In genomic region chr14:69620211-69620611, GRCh38 we compare ENCODE assay signal across 9 cellular contexts. TPM values are rescaled to one million over a fixed set of nuclear protein-coding genes. Genes with fewer than 3 reads are reported as not detected.
DNase-seq lines count a peak whose midpoint lies in the region; ATAC-seq and TF ChIP-seq lines count a peak whose summit lies in the region.
"Had no signal": no experiment of that assay in that cellular context is flagged by ENCODE, and none has a peak within 500 bp of the region (broad histone marks: within the 10 kb centered on the region; RNA-seq: fewer than 3 reads in every experiment).

No MANE protein-coding gene starts in this region.

- CTCF ChIA-PET in activated CD8-positive, alpha-beta memory T cell treated with anti-CD3 and anti-CD28 coated beads, Interleukin-2, amount 10 ng/mL, durations not matched to agents 7 days and 5 days (lab: Charles Lee), result interaction anchor here (1.1 kb wide), 1 partner anchor 8 kb away, joined by 3 read pairs; no protein-coding TSS in a partner anchor

- peak; percentile 59 for DNase-seq in activated CD8-positive, alpha-beta memory T cell treated with anti-CD3 and anti-CD28 coated beads, Interleukin-2, amount 10 ng/mL, durations not matched to agents 7 days and 5 days
- no peak for DNase-seq in activated CD8-positive, alpha-beta memory T cell treated with anti-CD3 and anti-CD28 coated beads for 24 hours
- DNase-seq in T-helper 17 cell, result no peak
- DNase-seq in chondrocyte (ENCODE audit: low spot score), result no peak
- no peak for DNase-seq in stimulated activated naive B cell treated with anti-CD40 and anti-IgM and Interleukin-4, amounts not matched to agents 10 μg/mL and 1 μg/mL and 100 μg/mL, for 72 hours
- DNase-seq in sciatic nerve (ENCODE audit: low spot score), result no peak
- no peak for DNase-seq in Right ventricle myocardium superior
- DNase-seq: NCI-H774 had no signal

- no peak for ATAC-seq in activated CD8-positive, alpha-beta memory T cell treated with anti-CD3 and anti-CD28 coated beads, Interleukin-2, amount 10 ng/mL, durations not matched to agents 7 days and 5 days
- peak; percentile 51 for ATAC-seq in T-helper 17 cell
- peak; percentile 33 to 42 for ATAC-seq in stimulated activated naive B cell treated with anti-CD40 and anti-IgM and Interleukin-4, amounts not matched to agents 10 μg/mL and 1 μg/mL and 100 μg/mL, for 72 hours (replicated peaks)
- no peak for ATAC-seq in sciatic nerve
- no peak for ATAC-seq in HG02884 (IDR thresholded peaks at IDR 0.05; ENCODE audit: unreplicated experiment)
- ATAC-seq in Right ventricle myocardium superior (ENCODE audit: poor library complexity), result no peak

- H3K4me3 Mint-ChIP-seq in activated CD8-positive, alpha-beta memory T cell treated with anti-CD3 and anti-CD28 coated beads, Interleukin-2, amount 10 ng/mL, durations not matched to agents 7 days and 5 days, result peak overlapping the region; percentile 22
- H3K4me3 Mint-ChIP-seq in T-helper 17 cell, result peak overlapping the region; percentile 71
- no peak overlapping the region for H3K4me3 Mint-ChIP-seq in chondrocyte (ENCODE audit: unreplicated experiment)
- peak overlapping the region; percentile 40 to 60 for H3K4me3 Mint-ChIP-seq in stimulated activated naive B cell treated with anti-CD40 and anti-IgM and Interleukin-4, amounts not matched to agents 10 μg/mL and 1 μg/mL and 100 μg/mL, for 72 hours

- H3K9me3 Mint-ChIP-seq in activated CD8-positive, alpha-beta memory T cell treated with anti-CD3 and anti-CD28 coated beads, Interleukin-2, amount 10 ng/mL, durations not matched to agents 7 days and 5 days (ENCODE audit: low read depth), result no peaks in the 10 kb centered on the region
- no peaks in the 10 kb centered on the region for H3K9me3 Mint-ChIP-seq in chondrocyte (ENCODE audit: low read depth)
- no peaks in the 10 kb centered on the region for H3K9me3 Mint-ChIP-seq in stimulated activated naive B cell treated with anti-CD40 and anti-IgM and Interleukin-4, amounts not matched to agents 10 μg/mL and 1 μg/mL and 100 μg/mL, for 72 hours

- H3K27me3 Mint-ChIP-seq in activated CD8-positive, alpha-beta memory T cell treated with anti-CD3 and anti-CD28 coated beads, Interleukin-2, amount 10 ng/mL, durations not matched to agents 7 days and 5 days, result no peaks in the 10 kb centered on the region
- H3K27me3 Mint-ChIP-seq in T-helper 17 cell (no peaks in the 10 kb centered on the region), chondrocyte (ENCODE audit: low read depth) (no peaks in the 10 kb centered on the region)
- no peaks in the 10 kb centered on the region for H3K27me3 Mint-ChIP-seq in stimulated activated naive B cell treated with anti-CD40 and anti-IgM and Interleukin-4, amounts not matched to agents 10 μg/mL and 1 μg/mL and 100 μg/mL, for 72 hours

- peaks cover 37% of the 10 kb centered on the region for H3K36me3 Mint-ChIP-seq in activated CD8-positive, alpha-beta memory T cell treated with anti-CD3 and anti-CD28 coated beads, Interleukin-2, amount 10 ng/mL, durations not matched to agents 7 days and 5 days
- H3K36me3 Mint-ChIP-seq in T-helper 17 cell (ENCODE audit: low read depth) (no peaks in the 10 kb centered on the region), chondrocyte (ENCODE audit: low read depth) (no peaks in the 10 kb centered on the region)
- peaks cover 12 to 32% of the 10 kb centered on the region in 2 donors for H3K36me3 Mint-ChIP-seq in stimulated activated naive B cell treated with anti-CD40 and anti-IgM and Interleukin-4, amounts not matched to agents 10 μg/mL and 1 μg/mL and 100 μg/mL, for 72 hours

- TF ChIP-seq CTCF in chondrocyte (IDR thresholded peaks at IDR 0.05), result no peak

- H3K9me3 ChIP-seq in T-helper 17 cell (ENCODE audit: control insufficient read depth, low read length, poor library complexity, severe bottlenecking), result no peaks in the 10 kb centered on the region

- intact Hi-C loops in sciatic nerve (cut with DNase I), result no loop called here
- intact Hi-C loops in Right ventricle myocardium superior (cut with DNase I), result no loop called here

- H3K27ac Mint-ChIP-seq in activated CD8-positive, alpha-beta memory T cell treated with anti-CD3 and anti-CD28 coated beads, Interleukin-2, amount 10 ng/mL, durations not matched to agents 7 days and 5 days, result peak overlapping the region; percentile 82
- H3K27ac Mint-ChIP-seq in T-helper 17 cell (peak overlapping the region; percentile 100), chondrocyte (ENCODE audit: unreplicated experiment) (peak overlapping the region; percentile 67)
- H3K27ac Mint-ChIP-seq in stimulated activated naive B cell treated with anti-CD40 and anti-IgM and Interleukin-4, amounts not matched to agents 10 μg/mL and 1 μg/mL and 100 μg/mL, for 72 hours, result peak overlapping the region; percentile 95

- peaks cover 93% of the 10 kb centered on the region for H3K4me1 Mint-ChIP-seq in activated CD8-positive, alpha-beta memory T cell treated with anti-CD3 and anti-CD28 coated beads, Interleukin-2, amount 10 ng/mL, durations not matched to agents 7 days and 5 days
- H3K4me1 Mint-ChIP-seq in T-helper 17 cell (peaks cover 76% of the 10 kb centered on the region), chondrocyte (ENCODE audit: low read depth) (peaks cover 75% of the 10 kb centered on the region)
- peaks cover 57 to 90% of the 10 kb centered on the region in 2 donors for H3K4me1 Mint-ChIP-seq in stimulated activated naive B cell treated with anti-CD40 and anti-IgM and Interleukin-4, amounts not matched to agents 10 μg/mL and 1 μg/mL and 100 μg/mL, for 72 hours

RNA-seq across cellular contexts. Expression of gene SUSD6, which starts 8.8 kb away (rescaled TPM):
- 10 to 100 TPM; 62.9 to 66.4 TPM for total RNA-seq in activated CD8-positive, alpha-beta memory T cell treated with anti-CD3 and anti-CD28 coated beads, Interleukin-2, amount 10 ng/mL, durations not matched to agents 7 days and 5 days
- total RNA-seq in T-helper 17 cell, result 100 to 1,000 TPM in 1 of 2 donors, 10 to 100 TPM in 1; 94.7 to 101 TPM
- total RNA-seq in chondrocyte, result 49.1 to 51.6 TPM (median 49.3 TPM) in 3 replicates
- total RNA-seq in sciatic nerve, result 68.9 TPM
- total RNA-seq in Right ventricle myocardium superior, result 20.8 TPM

RNA-seq across cellular contexts. Expression of gene CCDC177, which starts 45.5 kb away (rescaled TPM):
- total RNA-seq in activated CD8-positive, alpha-beta memory T cell treated with anti-CD3 and anti-CD28 coated beads, Interleukin-2, amount 10 ng/mL, durations not matched to agents 7 days and 5 days, result not detected
- total RNA-seq in T-helper 17 cell, result not detected
- total RNA-seq in chondrocyte, result not detected in 3 replicates
- total RNA-seq in sciatic nerve, result not detected
- total RNA-seq in Right ventricle myocardium superior, result not detected

Comparison
In these comparisons a context has a peak if more than half of its experiments do, and no peak if none do; other contexts are left out.
1. ATAC-seq: peak in T-helper 17 cell (single experiment) and stimulated activated naive B cell treated with anti-CD40 and anti-IgM and Interleukin-4, amounts not matched to agents 10 μg/mL and 1 μg/mL and 100 μg/mL, for 72 hours (2 of 2); none in activated CD8-positive, alpha-beta memory T cell treated with anti-CD3 and anti-CD28 coated beads, Interleukin-2, amount 10 ng/mL, durations not matched to agents 7 days and 5 days (single experiment), sciatic nerve (single experiment), HG02884 (single experiment) and Right ventricle myocardium superior (single experiment).
2. Peak in every context shown above with its lines, with median percentiles within 50 percentile points of each other: H3K27ac Mint-ChIP-seq.